ENCODE assay signal across 8 cellular contexts in genomic region chr9:96655198-96655851, GRCh38. TPM values are rescaled to one million over a fixed set of nuclear protein-coding genes. Genes with fewer than 3 reads are reported as not detected.
A peak's percentile ranks its signal among the peaks of the same experiment; 100 is the strongest.
DNase-seq lines count a peak whose midpoint lies in the region; ATAC-seq lines count a peak whose summit lies in the region.

A gene with protein sequence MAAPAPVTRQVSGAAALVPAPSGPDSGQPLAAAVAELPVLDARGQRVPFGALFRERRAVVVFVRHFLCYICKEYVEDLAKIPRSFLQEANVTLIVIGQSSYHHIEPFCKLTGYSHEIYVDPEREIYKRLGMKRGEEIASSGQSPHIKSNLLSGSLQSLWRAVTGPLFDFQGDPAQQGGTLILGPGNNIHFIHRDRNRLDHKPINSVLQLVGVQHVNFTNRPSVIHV (minus strand): TSS chr9:96655317. CDS start chr9:96655281, 36 bp downstream.

- no peaks in the 10 kb centered on the region for H3K9me3 Mint-ChIP-seq in CD8-positive, alpha-beta memory T cell
- no peaks in the 10 kb centered on the region for H3K9me3 Mint-ChIP-seq in IgD-negative memory B cell

- ATAC-seq in GM21367 (IDR thresholded peaks at IDR 0.05; ENCODE audit: unreplicated experiment) (peak; percentile 43), left ventricle myocardium superior (peak; percentile 81)

- H3K4me3 Mint-ChIP-seq in CD8-positive, alpha-beta memory T cell: peak within 1 kb of the TSS; percentile 93 to 98 (median 96)
- H3K4me3 Mint-ChIP-seq in IgD-negative memory B cell: peak within 1 kb of the TSS; percentile 91 to 98 (median 96)

- DNase-seq in CD8-positive, alpha-beta memory T cell: peak; percentile 71 to 88 (median 78)
- peak; percentile 63 to 80 (median 77) for DNase-seq in T-helper 2 cell
- peak in 46 of 56 donors; percentile 3 to 81 (median 60) for DNase-seq in amygdala (lab: John Stamatoyannopoulos, UW)
- peak; percentile 94 for DNase-seq in left ventricle myocardium superior
- DNase-seq in putamen (ENCODE audit: low spot score): peak; percentile 58

- H3K27me3 Mint-ChIP-seq in CD8-positive, alpha-beta memory T cell: peaks cover 0 to 2% of the 10 kb centered on the region in 2 donors
- no peaks in the 10 kb centered on the region for H3K27me3 Mint-ChIP-seq in IgD-negative memory B cell

- H3K27me3 ChIP-seq in CD8-positive, alpha-beta memory T cell (ENCODE audit: insufficient read depth, low read length, poor library complexity, severe bottlenecking): no peaks in the 10 kb centered on the region

- no peaks in the 10 kb centered on the region for H3K36me3 ChIP-seq in CD8-positive, alpha-beta memory T cell (ENCODE audit: insufficient read depth, low read length)
- no peaks in the 10 kb centered on the region for H3K36me3 ChIP-seq in urinary bladder (ENCODE audit: insufficient read depth)

- peak within 1 kb of the TSS; percentile 61 for H3K4me3 ChIP-seq in CD8-positive, alpha-beta memory T cell (ENCODE audit: low read length)
- peak within 1 kb of the TSS; percentile 68 for H3K4me3 ChIP-seq in urinary bladder (ENCODE audit: low read depth, low read length)

- peaks cover 21 to 30% (median 30%) of the 10 kb centered on the region in 3 donors for H3K4me1 Mint-ChIP-seq in CD8-positive, alpha-beta memory T cell
- H3K4me1 Mint-ChIP-seq in IgD-negative memory B cell: peaks cover 13 to 18% (median 14%) of the 10 kb centered on the region in 3 donors

- peaks cover 8% of the 10 kb centered on the region for H3K4me1 ChIP-seq in CD8-positive, alpha-beta memory T cell (ENCODE audit: insufficient read depth, low read length)
- no peaks in the 10 kb centered on the region for H3K4me1 ChIP-seq in urinary bladder (ENCODE audit: insufficient read depth)

- peak within 1 kb of the TSS; percentile 85 for H3K27ac ChIP-seq in CD8-positive, alpha-beta memory T cell (ENCODE audit: low read depth, low read length)
- H3K27ac ChIP-seq in urinary bladder (ENCODE audit: low read depth): peak within 1 kb of the TSS; percentile 96

- POLR2A ChIA-PET in CD8-positive, alpha-beta memory T cell (lab: Charles Lee): interaction anchor here (0.6 to 1.5 kb wide), 4 partner anchors 88 to 328 kb away, joined by 3 to 7 read pairs (median 4); partner anchors contain the start of gene ZNF367

- CTCF ChIA-PET in CD8-positive, alpha-beta memory T cell (lab: Charles Lee): interaction anchor here (3.1 kb wide), 1 partner anchor 89 kb away, joined by 10 read pairs; no protein-coding TSS in a partner anchor

- peaks cover 0 to 21% (median 2%) of the 10 kb centered on the region in 3 donors for H3K36me3 Mint-ChIP-seq in CD8-positive, alpha-beta memory T cell
- peaks cover 2% of the 10 kb centered on the region for H3K36me3 Mint-ChIP-seq in IgD-negative memory B cell

- H3K9me3 ChIP-seq in CD8-positive, alpha-beta memory T cell (ENCODE audit: low read length): no peaks in the 10 kb centered on the region

- 3% methylated on average over 57 of the region's 57 CpGs for WGBS in urinary bladder

- intact Hi-C loops in left ventricle myocardium superior (cut with micrococcal nuclease): no loop called here

- H3K27ac Mint-ChIP-seq in CD8-positive, alpha-beta memory T cell: peak within 1 kb of the TSS; percentile 97 to 99 (median 98)
- H3K27ac Mint-ChIP-seq in IgD-negative memory B cell: peak within 1 kb of the TSS; percentile 92 to 100 (median 97)

RNA-seq across cellular contexts. Expression of the gene that starts here (rescaled TPM):
- total RNA-seq in CD8-positive, alpha-beta memory T cell: 10 to 100 TPM; 12.0 to 15.2 TPM
- polyA plus RNA-seq in CD8-positive, alpha-beta memory T cell: 9.3 TPM
- polyA plus RNA-seq in IgD-negative memory B cell (9.6 TPM), urinary bladder (11.2 TPM)
- total RNA-seq in left ventricle myocardium superior (24.5 TPM), urinary bladder (19.7 TPM)

Comparison
In these comparisons a context has a peak if more than half of its experiments do, and no peak if none do; other contexts are left out.
1. Peak in every context shown above with its lines: DNase-seq, ATAC-seq, H3K4me3 ChIP-seq and H3K27ac ChIP-seq.